17 cellular contexts compared by ENCODE assay signal in the genomic region with DNA sequence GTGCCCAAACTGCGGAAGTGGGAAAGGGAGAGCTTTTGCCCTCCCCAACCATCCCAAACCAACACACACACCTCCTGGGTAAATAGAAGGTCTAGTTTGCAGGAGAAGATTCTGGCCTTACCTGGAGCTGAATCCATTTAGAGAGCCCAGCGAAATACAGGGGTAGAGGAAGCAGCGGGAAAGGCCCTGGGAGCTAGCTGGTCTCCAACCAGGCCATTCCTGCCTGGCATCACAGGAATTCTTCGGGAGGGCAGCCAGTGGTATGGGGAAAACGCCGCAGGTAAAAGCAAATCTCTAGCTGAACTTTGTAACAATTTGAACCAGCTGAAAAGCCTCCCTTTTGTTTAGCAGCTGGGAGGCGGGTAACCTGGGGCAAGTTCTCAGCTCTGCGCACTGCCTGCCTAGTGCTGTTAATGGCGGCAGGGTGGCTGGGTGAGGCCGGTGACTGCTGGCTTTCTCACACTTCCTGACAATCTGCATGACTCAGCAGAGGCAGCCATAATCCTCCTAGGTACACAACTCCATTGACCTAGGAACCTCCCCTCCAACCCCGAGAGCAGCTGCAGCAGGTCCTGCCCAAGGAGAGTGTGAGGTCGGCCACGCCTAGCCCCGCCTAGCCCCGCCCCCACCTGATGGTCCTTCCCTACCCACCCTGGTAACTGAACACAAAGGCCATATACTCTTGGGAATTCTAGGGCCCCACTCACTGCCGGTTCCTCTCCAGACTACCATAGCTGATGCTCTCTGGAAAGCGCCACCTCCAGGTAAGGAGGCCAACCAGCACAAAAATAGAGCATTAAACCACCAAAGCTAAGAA.
DNase-seq lines count a peak whose midpoint lies in the region; ATAC-seq, FAIRE-seq and TF ChIP-seq lines count a peak whose summit lies in the region.
"Had no signal": no experiment of that assay in that cellular context is flagged by ENCODE, and none has a peak within 500 bp of the region (broad histone marks: within the 10 kb centered on the region; RNA-seq: fewer than 3 reads in every experiment).

No MANE protein-coding gene starts in this region.

- H3K27me3 Mint-ChIP-seq in activated T-helper 17 cell treated with anti-CD3 and anti-CD28 coated beads, Interleukin-2, amount 50 U/mL, for 72 hours = no peaks in the 10 kb centered on the region
- H3K27me3 Mint-ChIP-seq: activated naive CD8-positive, alpha-beta T cell treated with anti-CD3 and anti-CD28 coated beads, Interleukin-2, amount 50 U/mL, for 24 hours; stimulated activated naive CD8-positive, alpha-beta T cell treated with anti-CD3 and anti-CD28 coated beads, Interleukin-15, Interleukin-2, amounts not matched to agents 100 ng/mL and 50 ng/mL, for 24 hours had no signal

- no peak overlapping the region for H3K27ac ChIP-seq in SJCRH30
- no peak overlapping the region for H3K27ac ChIP-seq in small intestine (ENCODE audit: low read depth in 1 of 2, low read length in 1 of 2)
- no peak overlapping the region for H3K27ac ChIP-seq in vagina
- H3K27ac ChIP-seq: C4-2B, SJSA1 had no signal

- TF ChIP-seq CTCF in vagina (IDR thresholded peaks at IDR 0.05) = no peak

- no peaks in the 10 kb centered on the region for H3K36me3 Mint-ChIP-seq in activated T-helper 17 cell treated with anti-CD3 and anti-CD28 coated beads, Interleukin-2, amount 50 U/mL, for 72 hours (ENCODE audit: low read depth)

- DNase-seq in H7 (no peak), NCI-H146 treated with DMSO at 0.1 percent for 48 hours (lab: John Stamatoyannopoulos, UW; ENCODE audit: unreplicated experiment) (peak; percentile 79), SJCRH30 (peak; percentile 20 to 35), small intestine (peak; percentile 19), vagina (ENCODE audit: extremely low spot score in 2 of 2) (no peak), Ammon's horn (ENCODE audit: low spot score) (no peak)
- DNase-seq: activated CD4-positive, alpha-beta T cell treated with anti-CD3 and anti-CD28 coated beads, Interleukin-2, amount 50 U/mL, for 48 hours; activated naive CD8-positive, alpha-beta T cell treated with anti-CD3 and anti-CD28 coated beads, Interleukin-2, amount 50 U/mL, for 24 hours; effector CD8-positive, alpha-beta T cell; hippocampal formation; left ventricle myocardium superior; NCI-H1092 treated with DMSO at 0.1 percent for 48 hours had no signal

- no peak for TF ChIP-seq POLR2A in vagina (IDR thresholded peaks at IDR 0.05)

- H3K36me3 ChIP-seq in H7 (replicated peaks; ENCODE audit: control insufficient read depth, insufficient read depth, low read length) (no peaks in the 10 kb centered on the region), SJCRH30 (no peaks in the 10 kb centered on the region), small intestine (ENCODE audit: control insufficient read depth in 2 of 2, insufficient read depth in 2 of 2, low read length in 2 of 2) (no peaks in the 10 kb centered on the region), vagina (no peaks in the 10 kb centered on the region)
- H3K36me3 ChIP-seq: SJSA1 had no signal

- H3K27ac Mint-ChIP-seq in activated T-helper 17 cell treated with anti-CD3 and anti-CD28 coated beads, Interleukin-2, amount 50 U/mL, for 72 hours = no peak overlapping the region
- H3K27ac Mint-ChIP-seq: activated naive CD8-positive, alpha-beta T cell treated with anti-CD3 and anti-CD28 coated beads, Interleukin-2, amount 50 U/mL, for 24 hours; stimulated activated naive CD8-positive, alpha-beta T cell treated with anti-CD3 and anti-CD28 coated beads, Interleukin-15, Interleukin-2, amounts not matched to agents 100 ng/mL and 50 ng/mL, for 24 hours had no signal

- ATAC-seq in activated T-helper 17 cell treated with anti-CD3 and anti-CD28 coated beads, Interleukin-2, amount 50 U/mL, for 72 hours (replicated peaks) = no peak
- ATAC-seq: activated naive CD8-positive, alpha-beta T cell treated with anti-CD3 and anti-CD28 coated beads, Interleukin-2, amount 50 U/mL, for 24 hours; left ventricle myocardium superior had no signal

- WGBS in small intestine, 3 donors = 71 to 85% (median 84%) methylated on average over 14 to 17 of the region's 17 CpGs

- FAIRE-seq in small intestine (lab: Jason Lieb, UNC) = no peak
- FAIRE-seq: G401.6 had no signal

- no peaks in the 10 kb centered on the region for H3K4me1 ChIP-seq in SJCRH30
- no peaks in the 10 kb centered on the region for H3K4me1 ChIP-seq in small intestine (ENCODE audit: control insufficient read depth in 2 of 2, insufficient read depth in 1 of 2, low read depth in 1 of 2, low read length in 1 of 2)
- H3K4me1 ChIP-seq in vagina = no peaks in the 10 kb centered on the region
- H3K4me1 ChIP-seq: SJSA1 had no signal

- H3K4me3 ChIP-seq in H7 (ENCODE audit: insufficient read depth, low read depth, low read length) = peak overlapping the region; percentile 2; the same call in 1 of the 2 replicates
- peak overlapping the region; percentile 31 for H3K4me3 ChIP-seq in SJCRH30
- H3K4me3 ChIP-seq in small intestine (ENCODE audit: low read depth in 1 of 2, low read length in 2 of 2) = no peak overlapping the region
- no peak overlapping the region for H3K4me3 ChIP-seq in vagina
- H3K4me3 ChIP-seq: SJSA1 had no signal

- H3K27me3 ChIP-seq in H7 (ENCODE audit: control insufficient read depth, insufficient read depth, low read length) = no peaks in the 10 kb centered on the region
- H3K27me3 ChIP-seq in SJCRH30 = 0 out of 2 replicates have a peak, but pooled peaks cover 2% of the 10 kb centered on the region
- no peaks in the 10 kb centered on the region for H3K27me3 ChIP-seq in small intestine (ENCODE audit: control insufficient read depth in 2 of 2, insufficient read depth in 2 of 2, low read length in 2 of 2)
- no peaks in the 10 kb centered on the region for H3K27me3 ChIP-seq in vagina
- H3K27me3 ChIP-seq: SJSA1 had no signal

- H3K9me3 Mint-ChIP-seq in activated T-helper 17 cell treated with anti-CD3 and anti-CD28 coated beads, Interleukin-2, amount 50 U/mL, for 72 hours = peaks cover 26% of the 10 kb centered on the region

- intact Hi-C loops in vagina (cut with DNase I) = no loop called here

- H3K4me1 Mint-ChIP-seq in activated T-helper 17 cell treated with anti-CD3 and anti-CD28 coated beads, Interleukin-2, amount 50 U/mL, for 72 hours = no peaks in the 10 kb centered on the region
- H3K4me1 Mint-ChIP-seq: activated naive CD8-positive, alpha-beta T cell treated with anti-CD3 and anti-CD28 coated beads, Interleukin-2, amount 50 U/mL, for 24 hours had no signal

- no peak overlapping the region for H3K4me3 Mint-ChIP-seq in activated T-helper 17 cell treated with anti-CD3 and anti-CD28 coated beads, Interleukin-2, amount 50 U/mL, for 72 hours
- H3K4me3 Mint-ChIP-seq: activated naive CD8-positive, alpha-beta T cell treated with anti-CD3 and anti-CD28 coated beads, Interleukin-2, amount 50 U/mL, for 24 hours; stimulated activated naive CD8-positive, alpha-beta T cell treated with anti-CD3 and anti-CD28 coated beads, Interleukin-15, Interleukin-2, amounts not matched to agents 100 ng/mL and 50 ng/mL, for 24 hours had no signal

- H3K9me3 ChIP-seq in SJCRH30 (replicated peaks) = no peaks in the 10 kb centered on the region
- H3K9me3 ChIP-seq in small intestine (ENCODE audit: control insufficient read depth, low read depth) = no peaks in the 10 kb centered on the region
- peaks cover 9% of the 10 kb centered on the region for H3K9me3 ChIP-seq in vagina
- H3K9me3 ChIP-seq: SJSA1 had no signal

Comparison
In these comparisons a context has a peak if more than half of its experiments do, and no peak if none do; other contexts are left out.
1. DNase-seq: peak in NCI-H146 treated with DMSO at 0.1 percent for 48 hours (single experiment), SJCRH30 (2 of 2) and small intestine (single experiment); none in H7 (single experiment), vagina (0 of 2) and Ammon's horn (single experiment).
2. H3K4me3 ChIP-seq: peak in H7 (single experiment) and SJCRH30 (single experiment); none in small intestine (0 of 2) and vagina (0 of 2).